Comparison of ENCODE assay signal across 8 cellular contexts in the genomic region with DNA sequence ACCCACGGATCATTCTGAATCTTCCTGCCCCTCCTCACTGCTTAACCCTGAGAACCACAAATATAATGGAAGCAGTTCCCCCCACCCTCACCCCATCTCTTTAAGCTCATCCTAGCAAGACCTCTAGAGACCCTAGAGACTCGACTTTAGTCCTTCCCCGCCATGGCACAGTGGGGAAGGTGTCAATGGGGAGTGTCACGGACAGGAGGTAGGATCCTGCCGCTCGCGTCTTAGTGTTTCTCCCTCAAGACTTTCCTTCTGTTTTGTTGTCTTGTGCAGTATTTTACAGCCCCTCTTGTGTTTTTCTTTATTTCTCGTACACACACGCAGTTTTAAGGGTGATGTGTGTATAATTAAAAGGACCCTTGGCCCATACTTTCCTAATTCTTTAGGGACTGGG. TPM values are rescaled to one million over a fixed set of nuclear protein-coding genes. Genes with fewer than 3 reads are reported as not detected.
DNase-seq lines count a peak whose midpoint lies in the region; ATAC-seq and TF ChIP-seq lines count a peak whose summit lies in the region.

No MANE protein-coding gene starts in this region.

- DNase-seq in left ventricle myocardium inferior (no peak), Right ventricle myocardium superior (no peak), caudate nucleus (lab: John Stamatoyannopoulos, UW) (no peak), vagina (ENCODE audit: extremely low spot score in 2 of 2) (no peak), NCI-H2196 (lab: John Stamatoyannopoulos, UW; ENCODE audit: unreplicated experiment) (no peak)

- TF ChIP-seq CTCF in left ventricle myocardium inferior (IDR thresholded peaks at IDR 0.05; ENCODE audit: borderline replicate concordance) (no peak), vagina (IDR thresholded peaks at IDR 0.05) (no peak)

- ATAC-seq in Right ventricle myocardium superior (ENCODE audit: poor library complexity) = no peak
- no peak for ATAC-seq in GM19395 (IDR thresholded peaks at IDR 0.05; ENCODE audit: unreplicated experiment)
- no peak for ATAC-seq in HG02884 (IDR thresholded peaks at IDR 0.05; ENCODE audit: unreplicated experiment)

- intact Hi-C loops in left ventricle myocardium inferior (cut with micrococcal nuclease) (no loop called here), Right ventricle myocardium superior (cut with DNase I) (no loop called here), vagina (cut with DNase I) (no loop called here)

- H3K36me3 ChIP-seq in left ventricle myocardium inferior (peaks cover 39% of the 10 kb centered on the region), muscle layer of duodenum (ENCODE audit: control insufficient read depth in 1 of 2, insufficient read depth in 2 of 2, low read length in 2 of 2) (peaks cover 21 to 32% of the 10 kb centered on the region in 2 donors), vagina (peaks cover 0 to 16% of the 10 kb centered on the region in 2 donors)

- H3K27me3 ChIP-seq in left ventricle myocardium inferior (ENCODE audit: low read depth) (no peaks in the 10 kb centered on the region), muscle layer of duodenum (ENCODE audit: low read depth, low read length) (no peaks in the 10 kb centered on the region), vagina (no peaks in the 10 kb centered on the region)

- H3K4me1 ChIP-seq in left ventricle myocardium inferior (peaks cover 31% of the 10 kb centered on the region), muscle layer of duodenum (ENCODE audit: control insufficient read depth in 1 of 2, insufficient read depth in 2 of 2, low read length in 2 of 2) (peaks cover 0 to 15% of the 10 kb centered on the region in 2 donors), vagina (peaks cover 28% of the 10 kb centered on the region)

- peak overlapping the region; percentile 86 for H3K4me3 ChIP-seq in left ventricle myocardium inferior
- peak overlapping the region; percentile 63 to 82 for H3K4me3 ChIP-seq in muscle layer of duodenum (ENCODE audit: low read depth in 1 of 2, low read length in 2 of 2)
- H3K4me3 ChIP-seq in vagina = peak overlapping the region; percentile 62 to 67

- no peak for TF ChIP-seq POLR2A in vagina (IDR thresholded peaks at IDR 0.05)

- H3K9me3 ChIP-seq in left ventricle myocardium inferior (replicated peaks) = no peaks in the 10 kb centered on the region
- no peaks in the 10 kb centered on the region for H3K9me3 ChIP-seq in muscle layer of duodenum (ENCODE audit: control insufficient read depth in 1 of 2, low read length in 2 of 2)
- no peaks in the 10 kb centered on the region for H3K9me3 ChIP-seq in vagina

- H3K27ac ChIP-seq in left ventricle myocardium inferior (replicated peaks) (peak overlapping the region; percentile 97), caudate nucleus (ENCODE audit: low read depth, low read length) (peak overlapping the region; percentile 99), muscle layer of duodenum (ENCODE audit: low read length) (peak overlapping the region; percentile 95), vagina (peak overlapping the region; percentile 97)

RNA-seq across cellular contexts. Expression of gene PMF1, which starts 0.7 kb away (rescaled TPM):
- total RNA-seq in left ventricle myocardium inferior (55.8 TPM), Right ventricle myocardium superior (64.8 TPM), vagina (44.7 TPM)

RNA-seq across cellular contexts. Expression of gene SLC25A44, which starts 18.2 kb away (rescaled TPM):
- total RNA-seq in left ventricle myocardium inferior (14.4 TPM), Right ventricle myocardium superior (15.8 TPM), vagina (14.0 TPM)

RNA-seq across cellular contexts. Expression of gene BGLAP, which starts 29.9 kb away (rescaled TPM):
- total RNA-seq in left ventricle myocardium inferior = 0.30 TPM
- total RNA-seq in Right ventricle myocardium superior = 0.83 TPM
- total RNA-seq in vagina = not detected

RNA-seq across cellular contexts. Expression of gene PAQR6, which starts 35.7 kb away (rescaled TPM):
- total RNA-seq in left ventricle myocardium inferior (0.47 TPM), Right ventricle myocardium superior (0.51 TPM), vagina (2.0 TPM)

RNA-seq across cellular contexts. Expression of gene SEMA4A, which starts 58.7 kb away (rescaled TPM):
- total RNA-seq in left ventricle myocardium inferior (1.0 TPM), Right ventricle myocardium superior (1.4 TPM), vagina (18.7 TPM)
